ENCODE assay signal across 14 cellular contexts in the genomic region with DNA sequence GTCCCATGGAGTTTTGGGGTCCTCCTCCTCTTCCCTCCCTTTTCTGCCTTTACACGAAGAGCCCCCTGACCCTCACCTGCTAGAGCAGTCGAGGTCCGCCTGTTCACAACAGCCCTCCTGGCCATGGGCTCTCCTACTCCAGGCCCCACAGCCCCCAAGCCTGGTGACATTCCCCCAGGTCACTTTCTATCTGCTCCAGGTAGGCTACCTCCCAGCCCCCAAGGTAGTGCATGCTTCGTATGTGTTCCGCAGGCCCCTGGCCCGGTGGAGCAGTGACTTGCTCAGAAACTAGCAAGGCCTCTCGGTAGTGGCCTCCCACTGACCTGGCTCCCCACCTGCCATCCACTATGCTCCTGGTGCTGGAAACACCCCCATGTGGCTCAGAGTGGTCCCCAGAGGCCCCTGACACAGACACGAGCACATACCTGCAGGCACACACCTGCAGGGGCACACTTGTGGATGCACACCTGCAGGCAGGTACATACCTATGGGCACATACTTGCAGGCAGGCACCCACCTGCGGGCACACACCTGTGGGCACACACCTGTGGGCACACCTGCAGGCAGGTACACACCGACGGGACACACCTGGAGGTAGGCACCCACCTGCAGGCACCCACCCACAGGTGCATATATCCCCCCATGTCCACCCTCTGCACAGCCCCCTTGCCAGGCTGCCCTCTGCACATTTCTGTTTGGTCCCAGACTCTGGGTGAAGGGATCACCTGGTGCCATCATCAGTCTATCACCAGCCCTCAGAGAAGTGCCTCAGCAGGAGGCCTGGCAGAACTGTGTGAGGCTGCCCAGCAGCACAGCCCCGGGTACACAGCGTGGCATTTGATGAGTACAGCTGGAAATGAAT.
A peak's percentile ranks its signal among the peaks of the same experiment; 100 is the strongest.
DNase-seq lines count a peak whose midpoint lies in the region; ATAC-seq and TF ChIP-seq lines count a peak whose summit lies in the region.
"Had no signal": no experiment of that assay in that cellular context is flagged by ENCODE, and none has a peak within 500 bp of the region (broad histone marks: within the 10 kb centered on the region; RNA-seq: fewer than 3 reads in every experiment).

No MANE protein-coding gene starts in this region.

- ATAC-seq in lower lobe of right lung = no peak
- ATAC-seq in stimulated activated memory B cell treated with anti-CD40 and anti-IgM and Interleukin-4, amounts not matched to agents 10 μg/mL and 1 μg/mL and 100 μg/mL, for 72 hours = peak; percentile 20
- no peak for ATAC-seq in GM19324 (IDR thresholded peaks at IDR 0.05; ENCODE audit: low FRiP score, unreplicated experiment)
- ATAC-seq in HG03378 (IDR thresholded peaks at IDR 0.05; ENCODE audit: unreplicated experiment) = no peak
- ATAC-seq: GM12878 had no signal

- H3K9me3 ChIP-seq in HEK293 (ENCODE audit: control insufficient read depth, insufficient read depth, low read depth, low read length) = no peaks in the 10 kb centered on the region
- no peaks in the 10 kb centered on the region for H3K9me3 ChIP-seq in lower lobe of right lung

- H3K4me1 Mint-ChIP-seq in chondrocyte (ENCODE audit: low read depth) = no peaks in the 10 kb centered on the region
- H3K4me1 Mint-ChIP-seq in stimulated activated memory B cell treated with anti-CD40 and anti-IgM and Interleukin-4, amounts not matched to agents 10 μg/mL and 1 μg/mL and 100 μg/mL, for 72 hours = no peaks in the 10 kb centered on the region

- intact Hi-C loops in lower lobe of right lung (cut with DNase I) = no loop called here

- no peaks in the 10 kb centered on the region for H3K4me1 ChIP-seq in HEK293 (ENCODE audit: control insufficient read depth, insufficient read depth, low read length)
- no peaks in the 10 kb centered on the region for H3K4me1 ChIP-seq in lower lobe of right lung

- H3K27ac Mint-ChIP-seq in chondrocyte (ENCODE audit: unreplicated experiment) = no peak overlapping the region
- H3K27ac Mint-ChIP-seq in stimulated activated memory B cell treated with anti-CD40 and anti-IgM and Interleukin-4, amounts not matched to agents 10 μg/mL and 1 μg/mL and 100 μg/mL, for 72 hours = no peak overlapping the region
- H3K27ac Mint-ChIP-seq: CD4-positive, CD25-positive, alpha-beta regulatory T cell had no signal

- no peaks in the 10 kb centered on the region for H3K36me3 Mint-ChIP-seq in chondrocyte (ENCODE audit: low read depth)
- H3K36me3 Mint-ChIP-seq in stimulated activated memory B cell treated with anti-CD40 and anti-IgM and Interleukin-4, amounts not matched to agents 10 μg/mL and 1 μg/mL and 100 μg/mL, for 72 hours = no peaks in the 10 kb centered on the region
- H3K36me3 Mint-ChIP-seq: CD4-positive, CD25-positive, alpha-beta regulatory T cell had no signal

- H3K36me3 ChIP-seq in HEK293 (ENCODE audit: control insufficient read depth in 2 of 2, insufficient read depth in 1 of 2, low read length in 2 of 2) (no peaks in the 10 kb centered on the region), lower lobe of right lung (no peaks in the 10 kb centered on the region)

- H3K4me3 Mint-ChIP-seq in chondrocyte (ENCODE audit: unreplicated experiment) = no peak overlapping the region
- no peak overlapping the region for H3K4me3 Mint-ChIP-seq in stimulated activated memory B cell treated with anti-CD40 and anti-IgM and Interleukin-4, amounts not matched to agents 10 μg/mL and 1 μg/mL and 100 μg/mL, for 72 hours
- H3K4me3 Mint-ChIP-seq: CD4-positive, CD25-positive, alpha-beta regulatory T cell had no signal

- no peak for TF ChIP-seq CTCF in HEK293 (tag by site-specific recombination; IDR thresholded peaks at IDR 0.05)
- no peak for TF ChIP-seq CTCF in chondrocyte (IDR thresholded peaks at IDR 0.05)
- TF ChIP-seq CTCF in lower lobe of right lung (IDR thresholded peaks at IDR 0.05) = no peak

- H3K4me3 ChIP-seq in HEK293 (ENCODE audit: low read depth, low read length) (no peak overlapping the region), lower lobe of right lung (no peak overlapping the region)
- H3K4me3 ChIP-seq: GM12878 had no signal

- DNase-seq in chondrocyte (ENCODE audit: low spot score) = peak; percentile 93
- peak; percentile 30 for DNase-seq in lower lobe of right lung
- no peak for DNase-seq in SW 1271 (lab: John Stamatoyannopoulos, UW)
- DNase-seq: AML-193; CD4-positive, CD25-positive, alpha-beta regulatory T cell; DMS53; NCI-H1417 treated with DMSO at 0.1 percent for 48 hours; NCI-H2029; NCI-H510A treated with DMSO at 0.1 percent for 48 hours had no signal

- H3K27me3 ChIP-seq in lower lobe of right lung (ENCODE audit: low read depth) = no peaks in the 10 kb centered on the region

- H3K27ac ChIP-seq in HEK293 (ENCODE audit: extremely low read depth, low read depth, low read length) (no peak overlapping the region), lower lobe of right lung (no peak overlapping the region)

- CTCF ChIA-PET in HEK293 (lab: Yijun Ruan, JAX) = no interaction called here

- peaks cover 10% of the 10 kb centered on the region for H3K9me3 Mint-ChIP-seq in chondrocyte (ENCODE audit: low read depth)
- peaks cover 4% of the 10 kb centered on the region for H3K9me3 Mint-ChIP-seq in stimulated activated memory B cell treated with anti-CD40 and anti-IgM and Interleukin-4, amounts not matched to agents 10 μg/mL and 1 μg/mL and 100 μg/mL, for 72 hours

- POLR2A ChIA-PET in HEK293 (lab: Yijun Ruan, JAX) = no interaction called here

- no peaks in the 10 kb centered on the region for H3K27me3 Mint-ChIP-seq in chondrocyte (ENCODE audit: low read depth)
- H3K27me3 Mint-ChIP-seq in stimulated activated memory B cell treated with anti-CD40 and anti-IgM and Interleukin-4, amounts not matched to agents 10 μg/mL and 1 μg/mL and 100 μg/mL, for 72 hours = no peaks in the 10 kb centered on the region
- H3K27me3 Mint-ChIP-seq: CD4-positive, CD25-positive, alpha-beta regulatory T cell had no signal

TF ChIP-seq in HEK293, 187 proteins besides CTCF, POLR2A, EP300 and RAD21:
- peak; percentile 52; the same call in 1 of the 2 replicates for TF ChIP-seq SCRT1 (tag by site-specific recombination; IDR thresholded peaks at IDR 0.05; ENCODE audit: borderline replicate concordance)
- 0 out of 2 replicates have a peak, but pooled peaks have one; percentile 18 for TF ChIP-seq SCRT2 (tag by site-specific recombination; IDR thresholded peaks at IDR 0.05)
- 0 out of 2 replicates have a peak, but pooled peaks have one; percentile 3 for TF ChIP-seq ZEB2 (tag by site-specific recombination; IDR thresholded peaks at IDR 0.05)
- no peak for TF ChIP-seq ZBTB7A (tag by site-specific recombination; IDR thresholded peaks at IDR 0.05; ENCODE audit: low read depth)

Comparison
In these comparisons a context has a peak if more than half of its experiments do, and no peak if none do; other contexts are left out.
1. DNase-seq: peak in chondrocyte (single experiment) and lower lobe of right lung (single experiment); none in SW 1271 (0 of 2).